In the genomic region with DNA sequence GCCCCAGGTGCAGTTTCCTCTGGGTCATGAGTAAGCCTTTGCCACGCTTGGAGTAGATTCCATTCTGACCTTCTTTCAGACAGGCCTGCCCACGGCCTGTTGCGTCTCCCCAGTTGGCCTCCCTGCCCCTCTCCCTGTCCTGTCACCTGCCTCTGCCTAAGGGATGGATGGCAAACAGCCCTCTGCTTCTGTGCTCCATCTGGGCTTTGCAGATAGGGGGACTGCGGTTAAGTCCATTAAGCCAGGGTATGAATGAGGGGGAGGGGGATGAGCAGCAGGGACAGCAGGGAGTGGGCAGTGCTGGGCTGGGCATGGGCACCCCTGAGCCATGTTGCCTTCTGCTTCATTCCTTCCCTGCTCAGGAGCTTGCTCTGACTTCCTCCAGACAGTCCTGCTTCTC, we compare ENCODE assay signal across 20 cellular contexts.
"Had no signal": no experiment of that assay in that cellular context is flagged by ENCODE, and none has a peak within 500 bp of the region (broad histone marks: within the 10 kb centered on the region; RNA-seq: fewer than 3 reads in every experiment).

No MANE protein-coding gene starts in this region.

- FAIRE-seq: TTC549 had no signal

- H3K9me3 ChIP-seq: left lung, upper lobe of left lung had no signal

- H3K27me3 Mint-ChIP-seq: brain had no signal

- DNase-seq: activated T-cell treated with anti-CD3 and anti-CD28 coated beads, Interleukin-2, amount 50 U/mL, for 1 hour; dermis blood vessel endothelial cell; effector CD8-positive, alpha-beta T cell; erythroblast; foreskin melanocyte; hippocampal formation; kidney glomerular epithelial cell; left lung; nephron progenitor cell; nucleus accumbens; stimulated activated CD4-positive, alpha-beta T cell treated with anti-CD3 and anti-CD28 coated beads, Interleukin-2, amount 100 ng/mL, for 48 hours; stimulated activated naive CD8-positive, alpha-beta T cell treated with anti-CD3 and anti-CD28 coated beads, Interleukin-15, Interleukin-2, amounts not matched to agents 100 U/mL and 50 U/mL, for 24 hours; upper lobe of left lung had no signal

- H3K36me3 Mint-ChIP-seq: activated naive CD4-positive, alpha-beta T cell treated with anti-CD3 and anti-CD28 coated beads, Interleukin-2, amount 50 U/mL, for 72 hours; T-cell had no signal

- H3K27ac ChIP-seq: left lung, upper lobe of left lung had no signal

- H3K4me3 ChIP-seq: left lung, lung, upper lobe of left lung had no signal

- H3K9me3 Mint-ChIP-seq: activated naive CD4-positive, alpha-beta T cell treated with anti-CD3 and anti-CD28 coated beads, Interleukin-2, amount 50 U/mL, for 72 hours; brain; nephron progenitor cell; T-cell; T-helper 2 cell treated with Interferon-gamma antibody and Interleukin-4, amounts not matched to agents 5 μg/mL and 100 μg/mL, for 36 hours; WTC11 had no signal

- H3K4me3 Mint-ChIP-seq: brain; nephron progenitor cell; T-cell; T-helper 2 cell treated with Interferon-gamma antibody and Interleukin-4, amounts not matched to agents 5 μg/mL and 100 μg/mL, for 36 hours; WTC11 had no signal

- H3K27me3 ChIP-seq: left lung, upper lobe of left lung had no signal

- ATAC-seq: activated naive CD4-positive, alpha-beta T cell treated with anti-CD3 and anti-CD28 coated beads, Interleukin-2, amount 50 U/mL, for 72 hours; left lung; stimulated activated naive CD8-positive, alpha-beta T cell treated with anti-CD3 and anti-CD28 coated beads, Interleukin-15, Interleukin-2, amounts not matched to agents 100 U/mL and 50 U/mL, for 24 hours; T-cell; WTC11 had no signal

- H3K4me1 ChIP-seq: upper lobe of left lung had no signal

- H3K27ac Mint-ChIP-seq: activated naive CD4-positive, alpha-beta T cell treated with anti-CD3 and anti-CD28 coated beads, Interleukin-2, amount 50 U/mL, for 72 hours; brain; nephron progenitor cell; T-cell; T-helper 2 cell treated with Interferon-gamma antibody and Interleukin-4, amounts not matched to agents 5 μg/mL and 100 μg/mL, for 36 hours had no signal
